1 cellular context compared by ENCODE assay signal in genomic region chr1:41955461-41956159, GRCh38.
TF ChIP-seq lines count a peak whose summit lies in the region.

No MANE protein-coding gene starts in this region.

TF ChIP-seq in HEK293, 187 proteins besides CTCF, POLR2A, EP300 and RAD21 (continued from another document and continues in another):
- no peak for TF ChIP-seq ZNF768 (tag by site-specific recombination; IDR thresholded peaks at IDR 0.05)
- TF ChIP-seq YY2 (tag by site-specific recombination; IDR thresholded peaks at IDR 0.05): no peak
- no peak for TF ChIP-seq ZNF350 (tag by site-specific recombination; IDR thresholded peaks at IDR 0.05)
- peak; percentile 67 for TF ChIP-seq ZNF366 (tag by site-specific recombination; conservative IDR thresholded peaks at IDR 0.05)
- TF ChIP-seq SP3 (tag by site-specific recombination; IDR thresholded peaks at IDR 0.05): peak; percentile 25; the same call in 1 of the 2 replicates
- TF ChIP-seq ZNF76 (tag by site-specific recombination; IDR thresholded peaks at IDR 0.05; ENCODE audit: borderline replicate concordance, low read depth): no peak; the same call in 1 of the 2 replicates
- no peak for TF ChIP-seq ZNF701 (tag by site-specific recombination; IDR thresholded peaks at IDR 0.05)
- TF ChIP-seq SCRT1 (tag by site-specific recombination; IDR thresholded peaks at IDR 0.05; ENCODE audit: borderline replicate concordance): no peak
- TF ChIP-seq ZNF473 (tag by site-specific recombination; IDR thresholded peaks at IDR 0.05): no peak
- TF ChIP-seq ZFP41 (tag by site-specific recombination; IDR thresholded peaks at IDR 0.05; ENCODE audit: borderline replicate concordance): no peak
- TF ChIP-seq ZNF174 (tag by site-specific recombination; IDR thresholded peaks at IDR 0.05): no peak
- peak; percentile 26; the same call in 1 of the 2 replicates for TF ChIP-seq ZNF623 (tag by site-specific recombination; IDR thresholded peaks at IDR 0.05)
- TF ChIP-seq ZNF529 (tag by site-specific recombination; IDR thresholded peaks at IDR 0.05; ENCODE audit: insufficient replicate concordance): no peak
- TF ChIP-seq ZNF629 (tag by site-specific recombination; IDR thresholded peaks at IDR 0.05): peak; percentile 95
- no peak for TF ChIP-seq ZNF138 (tag by site-specific recombination; IDR thresholded peaks at IDR 0.05; ENCODE audit: borderline replicate concordance)
- peak; percentile 54; the same call in 1 of the 2 replicates for TF ChIP-seq ZBTB20 (tag by site-specific recombination; IDR thresholded peaks at IDR 0.05)
- TF ChIP-seq ZNF132 (tag by site-specific recombination; IDR thresholded peaks at IDR 0.05; ENCODE audit: borderline replicate concordance): no peak
- no peak for TF ChIP-seq ZNF239 (tag by site-specific recombination; IDR thresholded peaks at IDR 0.05)
- peak; percentile 12 for TF ChIP-seq ZNF10 (tag by site-specific recombination; IDR thresholded peaks at IDR 0.05)
- no peak for TF ChIP-seq ZNF518A (tag by site-specific recombination; conservative IDR thresholded peaks at IDR 0.05; ENCODE audit: low read depth)
- TF ChIP-seq ZNF514 (tag by site-specific recombination; IDR thresholded peaks at IDR 0.05): no peak
- TF ChIP-seq ZNF433 (tag by site-specific recombination; IDR thresholded peaks at IDR 0.05; ENCODE audit: low read depth): no peak
- no peak for TF ChIP-seq ZNF169 (tag by site-specific recombination; IDR thresholded peaks at IDR 0.05)
- TF ChIP-seq ZNF692 (tag by site-specific recombination; IDR thresholded peaks at IDR 0.05): peak; percentile 55
- no peak for TF ChIP-seq ZBTB26 (tag by site-specific recombination; optimal IDR thresholded peaks at IDR 0.05)
- no peak for TF ChIP-seq ZNF280D (tag by site-specific recombination; IDR thresholded peaks at IDR 0.05)
- no peak for TF ChIP-seq ZNF133 (tag by site-specific recombination; IDR thresholded peaks at IDR 0.05)
- no peak for TF ChIP-seq ZNF302 (tag by site-specific recombination; IDR thresholded peaks at IDR 0.05; ENCODE audit: low read depth)
- TF ChIP-seq ZNF223 (tag by site-specific recombination; IDR thresholded peaks at IDR 0.05): no peak
- TF ChIP-seq ZNF23 (tag by site-specific recombination; IDR thresholded peaks at IDR 0.05; ENCODE audit: borderline replicate concordance): no peak
- TF ChIP-seq BCL11B (tag by site-specific recombination; IDR thresholded peaks at IDR 0.05; ENCODE audit: low read depth): no peak
- no peak for TF ChIP-seq ZNF48 (tag by site-specific recombination; IDR thresholded peaks at IDR 0.05)
- no peak for TF ChIP-seq REST (tag by site-specific recombination; IDR thresholded peaks at IDR 0.05)
- no peak for TF ChIP-seq ZNF530 (tag by site-specific recombination; IDR thresholded peaks at IDR 0.05; ENCODE audit: low read depth)
- TF ChIP-seq BCL11A (tag by site-specific recombination; IDR thresholded peaks at IDR 0.05; ENCODE audit: low read depth): 0 out of 2 replicates have a peak, but pooled peaks have one; percentile 58
- no peak for TF ChIP-seq MZF1 (tag by site-specific recombination; IDR thresholded peaks at IDR 0.05; ENCODE audit: borderline replicate concordance)
- no peak for TF ChIP-seq ZBTB49 (tag by site-specific recombination; IDR thresholded peaks at IDR 0.05; ENCODE audit: low read depth)
- no peak for TF ChIP-seq ZBTB11 (tag by site-specific recombination; conservative IDR thresholded peaks at IDR 0.05; ENCODE audit: low read depth)
- TF ChIP-seq ZNF658 (tag by site-specific recombination; IDR thresholded peaks at IDR 0.05): no peak
- no peak for TF ChIP-seq ZBTB7A (tag by site-specific recombination; IDR thresholded peaks at IDR 0.05; ENCODE audit: low read depth)
